ENCODE assay signal across 7 cellular contexts in genomic region chr19:10416083-10416379, GRCh38. TPM values are rescaled to one million over a fixed set of nuclear protein-coding genes. Genes with fewer than 3 reads are reported as not detected.
A peak's percentile ranks its signal among the peaks of the same experiment; 100 is the strongest.
DNase-seq lines count a peak whose midpoint lies in the region; TF ChIP-seq lines count a peak whose summit lies in the region.

No MANE protein-coding gene starts in this region.

- H3K9ac ChIP-seq in SU-DHL-6 (ENCODE audit: low read length) = peak overlapping the region; percentile 93

- H3K9me2 ChIP-seq in SU-DHL-6 (replicated peaks; ENCODE audit: insufficient read depth, low read length) = no peaks in the 10 kb centered on the region

- H3K27ac ChIP-seq in SU-DHL-6 (ENCODE audit: low read depth, low read length) = peak overlapping the region; percentile 99

- peaks cover 63% of the 10 kb centered on the region for H3F3A ChIP-seq in SU-DHL-6 (ENCODE audit: insufficient read depth)

- TF ChIP-seq CTCF in SU-DHL-6 (IDR thresholded peaks at IDR 0.05; ENCODE audit: insufficient read depth, low read length, poor library complexity, severe bottlenecking) = no peak
- TF ChIP-seq CTCF in fibroblast of villous mesenchyme (IDR thresholded peaks at IDR 0.05; ENCODE audit: insufficient read depth, low read depth, low read length) = no peak

- H3K36me3 ChIP-seq in H7 (replicated peaks; ENCODE audit: control insufficient read depth, insufficient read depth, low read length) (no peaks in the 10 kb centered on the region), SU-DHL-6 (ENCODE audit: low read length) (no peaks in the 10 kb centered on the region)

- no peak overlapping the region for H2AFZ ChIP-seq in SU-DHL-6 (ENCODE audit: low read depth, low read length, severe bottlenecking)

- no peaks in the 10 kb centered on the region for H4K20me1 ChIP-seq in SU-DHL-6 (ENCODE audit: low read depth, low read length)

- H3K27me3 ChIP-seq in H7 (ENCODE audit: control insufficient read depth, insufficient read depth, low read length) (peaks cover 48% of the 10 kb centered on the region), SU-DHL-6 (ENCODE audit: low read length) (no peaks in the 10 kb centered on the region)

- peaks cover 4% of the 10 kb centered on the region; the same call in 1 of the 2 replicates for H3K9me3 ChIP-seq in SU-DHL-6 (ENCODE audit: insufficient read depth, low read length)

- H3K79me2 ChIP-seq in SU-DHL-6 (ENCODE audit: insufficient read depth, low read length) = peaks cover 3% of the 10 kb centered on the region; the same call in 1 of the 2 replicates

- peak overlapping the region; percentile 70 for H3K4me2 ChIP-seq in SU-DHL-6 (ENCODE audit: low read depth, low read length, poor library complexity, severe bottlenecking)

- peak overlapping the region; percentile 51 for H3K4me3 ChIP-seq in H7 (ENCODE audit: insufficient read depth, low read depth, low read length)
- H3K4me3 ChIP-seq in SU-DHL-6 (ENCODE audit: insufficient read depth, low read length, poor library complexity, severe bottlenecking) = peak overlapping the region; percentile 51
- peak overlapping the region; percentile 72 for H3K4me3 ChIP-seq in fibroblast of villous mesenchyme (ENCODE audit: low read depth, low read length)
- H3K4me3 ChIP-seq in skeletal muscle cell (ENCODE audit: low read depth, low read length) = peak overlapping the region; percentile 61

- DNase-seq in H7 = no peak
- no peak for DNase-seq in fibroblast of villous mesenchyme (ENCODE audit: low read depth)
- no peak for DNase-seq in skeletal muscle cell (ENCODE audit: low read depth)
- DNase-seq in NCI-H1048 (lab: John Stamatoyannopoulos, UW) = no peak
- no peak for DNase-seq in effector CD8-positive, alpha-beta T cell (lab: John Stamatoyannopoulos, UW)
- DNase-seq in stimulated activated CD8-positive, alpha-beta memory T cell treated with anti-CD3 and anti-CD28 coated beads, Interleukin-4, amount 100 ng/mL, for 48 hours = no peak

RNA-seq across cellular contexts. Expression of gene PDE4A, which starts 4.3 kb away (rescaled TPM):
- 2.3 and 2.6 TPM in 2 replicates for total RNA-seq in H7 (2014; rRNA removed; shearing (Covaris generic))
- 3.9 and 4.8 TPM in 2 replicates for total RNA-seq in fibroblast of villous mesenchyme

RNA-seq across cellular contexts. Expression of gene CDC37, which starts 12.7 kb away (rescaled TPM):
- 226 and 254 TPM in 2 replicates for total RNA-seq in H7 (2014; rRNA removed; shearing (Covaris generic))
- 140 and 164 TPM in 2 replicates for total RNA-seq in fibroblast of villous mesenchyme

RNA-seq across cellular contexts. Expression of gene TYK2, which starts 35.7 kb away (rescaled TPM):
- 48.0 and 48.3 TPM in 2 replicates for total RNA-seq in H7 (2014; rRNA removed; shearing (Covaris generic))
- total RNA-seq in fibroblast of villous mesenchyme = 83.8 and 96.6 TPM in 2 replicates
